Comparison of ENCODE assay signal across 8 cellular contexts in genomic region chr10:104339469-104340098, GRCh38. TPM values are rescaled to one million over a fixed set of nuclear protein-coding genes. Genes with fewer than 3 reads are reported as not detected.
DNase-seq lines count a peak whose midpoint lies in the region; ATAC-seq, FAIRE-seq and TF ChIP-seq lines count a peak whose summit lies in the region.

No MANE protein-coding gene starts in this region.

- CTCF ChIA-PET in endothelial cell of umbilical vein (lab: Charles Lee) = interaction anchor here (0.8 to 3.0 kb wide), 9 partner anchors 10 to 66 kb away, joined by 3 to 36 read pairs (median 9); partner anchors contain the start of gene CFAP58
- CTCF ChIA-PET in naive thymus-derived CD4-positive, alpha-beta T cell (lab: Charles Lee) = interaction anchor here (1.5 to 6.3 kb wide), 3 partner anchors 11 to 65 kb away, joined by 5 to 58 read pairs (median 24); no protein-coding TSS in a partner anchor

- peak overlapping the region; percentile 99 for H3K9ac ChIP-seq in endothelial cell of umbilical vein (replicated peaks; ENCODE audit: extremely low read depth, insufficient read depth, low read length)

- H3K27me3 ChIP-seq in endothelial cell of umbilical vein (ENCODE audit: control insufficient read depth in 2 of 2, insufficient read depth in 2 of 2, low read length in 2 of 2) = no peaks in the 10 kb centered on the region
- no peaks in the 10 kb centered on the region for H3K27me3 ChIP-seq in naive thymus-derived CD4-positive, alpha-beta T cell (ENCODE audit: control insufficient read depth in 2 of 2, insufficient read depth in 2 of 2, low read length in 2 of 2)

- peak; percentile 77 for FAIRE-seq in endothelial cell of umbilical vein (lab: Jason Lieb, UNC)

- TF ChIP-seq CTCF in endothelial cell of umbilical vein (IDR thresholded peaks at IDR 0.05; ENCODE audit: extremely low read depth in 1 of 2, insufficient read depth in 1 of 2, low read depth in 1 of 2, low read length in 2 of 2) = no peak

- H4K20me1 ChIP-seq in endothelial cell of umbilical vein (replicated peaks; ENCODE audit: control insufficient read depth, extremely low read depth, insufficient read depth, low read length) = no peaks in the 10 kb centered on the region

- DNase-seq in ELR (ENCODE audit: low read depth) (peak; percentile 78), RPMI7951 (ENCODE audit: low read depth) (peak; percentile 62), endothelial cell of umbilical vein (ENCODE audit: low read depth, low spot score) (peak; percentile 93), DMS114 treated with DMSO at 0.1 percent for 48 hours (lab: John Stamatoyannopoulos, UW; ENCODE audit: unreplicated experiment) (no peak), germinal center (ENCODE audit: low spot score) (no peak)
- no peak for DNase-seq in naive thymus-derived CD4-positive, alpha-beta T cell

- peak overlapping the region; percentile 100 for H3K27ac ChIP-seq in endothelial cell of umbilical vein (ENCODE audit: insufficient read depth, low read depth, low read length)
- peak overlapping the region; percentile 94 for H3K27ac ChIP-seq in naive thymus-derived CD4-positive, alpha-beta T cell (ENCODE audit: low read depth, low read length)

- H3K4me3 ChIP-seq in endothelial cell of umbilical vein (replicated peaks in 1 of 3; ENCODE audit: insufficient read depth in 1 of 3, low read depth in 1 of 3, low read length in 3 of 3) = peak overlapping the region in 2 of 3 experiments; percentile 64 to 99
- H3K4me3 ChIP-seq in naive thymus-derived CD4-positive, alpha-beta T cell (ENCODE audit: low read length) = peak overlapping the region; percentile 85

- H3K9me3 Mint-ChIP-seq in naive thymus-derived CD4-positive, alpha-beta T cell = no peaks in the 10 kb centered on the region

- no TSS peak for BruUV-seq in endothelial cell of umbilical vein (replicated peaks; lab: Mats Ljungman, UMichigan)

- peak overlapping the region; percentile 33 for H2AFZ ChIP-seq in endothelial cell of umbilical vein (ENCODE audit: low read depth, low read length)

- H3K4me1 ChIP-seq in endothelial cell of umbilical vein (ENCODE audit: control insufficient read depth, extremely low read depth, insufficient read depth, low read length) = peaks cover 53% of the 10 kb centered on the region
- peaks cover 14 to 20% of the 10 kb centered on the region in 2 donors for H3K4me1 ChIP-seq in naive thymus-derived CD4-positive, alpha-beta T cell (ENCODE audit: control insufficient read depth in 2 of 2, insufficient read depth in 2 of 2, low read length in 2 of 2)

- no peak for ATAC-seq in naive thymus-derived CD4-positive, alpha-beta T cell
- ATAC-seq in GM21737 (IDR thresholded peaks at IDR 0.05; ENCODE audit: unreplicated experiment) (no peak), GM21786 (IDR thresholded peaks at IDR 0.05; ENCODE audit: unreplicated experiment) (no peak)

- dilution Hi-C loops in endothelial cell of umbilical vein (cut with MboI; ENCODE audit: extremely low pct_ligation_motif_present, low sequenced_read_pairs) = no loop called here

- intact Hi-C loops in endothelial cell of umbilical vein (cut with micrococcal nuclease) = loop anchor here (1.0 to 10.0 kb wide), 4 partner anchors 8 to 435 kb away; no protein-coding TSS in a partner anchor
- intact Hi-C loops in naive thymus-derived CD4-positive, alpha-beta T cell (cut with micrococcal nuclease) = loop anchor here in 1 of 2 donors (5.0 kb wide), 1 partner anchor 217 kb away; the partner anchor contains the start of gene SFR1

- peaks cover 37% of the 10 kb centered on the region for H3K79me2 ChIP-seq in endothelial cell of umbilical vein (ENCODE audit: control insufficient read depth, insufficient read depth, low read length)

- peaks cover 23 to 44% (median 35%) of the 10 kb centered on the region in 7 donors for H3K4me1 Mint-ChIP-seq in naive thymus-derived CD4-positive, alpha-beta T cell

- no peaks in the 10 kb centered on the region for H3K9me1 ChIP-seq in endothelial cell of umbilical vein (replicated peaks; ENCODE audit: control insufficient read depth, extremely low read depth, insufficient read depth, low read length)

- H3K36me3 ChIP-seq in endothelial cell of umbilical vein (ENCODE audit: control insufficient read depth in 2 of 2, extremely low read depth in 1 of 2, insufficient read depth in 2 of 2, low read length in 2 of 2) = peaks cover 2 to 6% of the 10 kb centered on the region in 2 experiments
- H3K36me3 ChIP-seq in naive thymus-derived CD4-positive, alpha-beta T cell (ENCODE audit: control insufficient read depth in 2 of 3, insufficient read depth in 3 of 3, low read length in 3 of 3) = peaks cover 0 to 10% (median 0%) of the 10 kb centered on the region in 3 experiments

- no peak for TF ChIP-seq POLR2A in endothelial cell of umbilical vein (IDR thresholded peaks at IDR 0.05; ENCODE audit: low read depth, low read length)

- peak overlapping the region; percentile 87 to 100 (median 99) for H3K27ac Mint-ChIP-seq in naive thymus-derived CD4-positive, alpha-beta T cell

- peaks cover 0 to 10% (median 0%) of the 10 kb centered on the region in 5 donors for H3K27me3 Mint-ChIP-seq in naive thymus-derived CD4-positive, alpha-beta T cell

- H3K36me3 Mint-ChIP-seq in naive thymus-derived CD4-positive, alpha-beta T cell = peaks cover 0 to 6% (median 0%) of the 10 kb centered on the region in 5 donors

- H3K4me2 ChIP-seq in endothelial cell of umbilical vein (ENCODE audit: insufficient read depth, low read length) = peak overlapping the region; percentile 85

- H3K9me3 ChIP-seq in endothelial cell of umbilical vein (replicated peaks; ENCODE audit: control insufficient read depth, insufficient read depth, low read length) = no peaks in the 10 kb centered on the region
- no peaks in the 10 kb centered on the region for H3K9me3 ChIP-seq in naive thymus-derived CD4-positive, alpha-beta T cell (ENCODE audit: control insufficient read depth in 2 of 3, low read length in 3 of 3)

- POLR2A ChIA-PET in endothelial cell of umbilical vein (lab: Charles Lee) = interaction anchor here (0.6 kb wide), 1 partner anchor 10 kb away, joined by 3 read pairs; no protein-coding TSS in a partner anchor
- POLR2A ChIA-PET in naive thymus-derived CD4-positive, alpha-beta T cell (lab: Charles Lee) = interaction anchor here (0.7 to 6.1 kb wide), 5 partner anchors 12 to 376 kb away, joined by 5 to 78 read pairs (median 12); no protein-coding TSS in a partner anchor

- H3K4me3 Mint-ChIP-seq in naive thymus-derived CD4-positive, alpha-beta T cell = peak overlapping the region; percentile 88 to 100 (median 98)

TF ChIP-seq in endothelial cell of umbilical vein, 7 proteins besides CTCF, POLR2A, EP300 and RAD21:
- peak; percentile 31 for TF ChIP-seq JUN (IDR thresholded peaks at IDR 0.05; ENCODE audit: borderline replicate concordance, insufficient read depth, insufficient read length, low read depth)
- TF ChIP-seq GATA2 (IDR thresholded peaks at IDR 0.05; ENCODE audit: insufficient read depth, insufficient read length, low read depth, low read length) = no peak

RNA-seq across cellular contexts. Expression of gene ITPRIP, which starts 1.3 kb away (rescaled TPM):
- total RNA-seq in RPMI7951 (2014; rRNA removed; shearing (Covaris generic)) = 3.9 and 4.0 TPM in 2 replicates
- total RNA-seq in endothelial cell of umbilical vein = 31.4 and 33.3 TPM in 2 replicates
- polyA plus RNA-seq in endothelial cell of umbilical vein = 27.5 and 33.2 TPM in 2 replicates
- 30.0 and 32.0 TPM in 2 replicates for polyA plus RNA-seq in endothelial cell of umbilical vein (2011; cell fraction: cytosol; rRNA removed)
- 46.1 and 47.6 TPM in 2 replicates for polyA plus RNA-seq in endothelial cell of umbilical vein (2011; cell fraction: nucleus; rRNA removed)
- 33.9 and 36.0 TPM in 2 replicates for polyA plus RNA-seq in endothelial cell of umbilical vein (2012)
- polyA minus RNA-seq in endothelial cell of umbilical vein = 41.3 and 46.5 TPM in 2 replicates
- polyA minus RNA-seq in endothelial cell of umbilical vein (2011; cell fraction: cytosol; rRNA and poly(A)+ RNA removed) = 13.7 TPM
- 69.6 and 71.3 TPM in 2 replicates for polyA minus RNA-seq in endothelial cell of umbilical vein (2011; cell fraction: nucleus; rRNA and poly(A)+ RNA removed)
- total RNA-seq in naive thymus-derived CD4-positive, alpha-beta T cell = 100 to 1,000 TPM in 1 of 5 experiments, 10 to 100 TPM in 4; 20.0 to 129 (median 27.8) TPM
- polyA plus RNA-seq in naive thymus-derived CD4-positive, alpha-beta T cell = 10 to 100 TPM; 17.8 to 18.0 TPM

RNA-seq across cellular contexts. Expression of gene CFAP58, which starts 14.0 kb away (rescaled TPM):
- total RNA-seq in RPMI7951 (2014; rRNA removed; shearing (Covaris generic)) = 0.48 and 0.49 TPM in 2 replicates
- 0.29 and 0.35 TPM in 2 replicates for total RNA-seq in endothelial cell of umbilical vein
- polyA plus RNA-seq in endothelial cell of umbilical vein = 0.03 and 0.07 TPM in 2 replicates
- 0.10 and 0.17 TPM in 2 replicates for polyA plus RNA-seq in endothelial cell of umbilical vein (2011; cell fraction: cytosol; rRNA removed)
- polyA plus RNA-seq in endothelial cell of umbilical vein (2011; cell fraction: nucleus; rRNA removed) = 1.0 and 1.5 TPM in 2 replicates
- polyA plus RNA-seq in endothelial cell of umbilical vein (2012) = 0.55 and 0.61 TPM in 2 replicates
- 0.07 TPM in 1 of 2 replicates, not detected in the other for polyA minus RNA-seq in endothelial cell of umbilical vein
- polyA minus RNA-seq in endothelial cell of umbilical vein (2011; cell fraction: cytosol; rRNA and poly(A)+ RNA removed) = not detected
- polyA minus RNA-seq in endothelial cell of umbilical vein (2011; cell fraction: nucleus; rRNA and poly(A)+ RNA removed) = 0.34 and 0.72 TPM in 2 replicates
- under 1 TPM in 1 of 5 experiments, not detected in 4; 0.17 TPM for total RNA-seq in naive thymus-derived CD4-positive, alpha-beta T cell
- polyA plus RNA-seq in naive thymus-derived CD4-positive, alpha-beta T cell = not detected

Comparison
In these comparisons a context has a peak if more than half of its experiments do, and no peak if none do; other contexts are left out.
1. DNase-seq: peak in ELR (single experiment), RPMI7951 (single experiment) and endothelial cell of umbilical vein (single experiment); none in naive thymus-derived CD4-positive, alpha-beta T cell (0 of 9), DMS114 treated with DMSO at 0.1 percent for 48 hours (single experiment) and germinal center (single experiment).